Comparison of ENCODE assay signal across 1 cellular context in the genomic region with DNA sequence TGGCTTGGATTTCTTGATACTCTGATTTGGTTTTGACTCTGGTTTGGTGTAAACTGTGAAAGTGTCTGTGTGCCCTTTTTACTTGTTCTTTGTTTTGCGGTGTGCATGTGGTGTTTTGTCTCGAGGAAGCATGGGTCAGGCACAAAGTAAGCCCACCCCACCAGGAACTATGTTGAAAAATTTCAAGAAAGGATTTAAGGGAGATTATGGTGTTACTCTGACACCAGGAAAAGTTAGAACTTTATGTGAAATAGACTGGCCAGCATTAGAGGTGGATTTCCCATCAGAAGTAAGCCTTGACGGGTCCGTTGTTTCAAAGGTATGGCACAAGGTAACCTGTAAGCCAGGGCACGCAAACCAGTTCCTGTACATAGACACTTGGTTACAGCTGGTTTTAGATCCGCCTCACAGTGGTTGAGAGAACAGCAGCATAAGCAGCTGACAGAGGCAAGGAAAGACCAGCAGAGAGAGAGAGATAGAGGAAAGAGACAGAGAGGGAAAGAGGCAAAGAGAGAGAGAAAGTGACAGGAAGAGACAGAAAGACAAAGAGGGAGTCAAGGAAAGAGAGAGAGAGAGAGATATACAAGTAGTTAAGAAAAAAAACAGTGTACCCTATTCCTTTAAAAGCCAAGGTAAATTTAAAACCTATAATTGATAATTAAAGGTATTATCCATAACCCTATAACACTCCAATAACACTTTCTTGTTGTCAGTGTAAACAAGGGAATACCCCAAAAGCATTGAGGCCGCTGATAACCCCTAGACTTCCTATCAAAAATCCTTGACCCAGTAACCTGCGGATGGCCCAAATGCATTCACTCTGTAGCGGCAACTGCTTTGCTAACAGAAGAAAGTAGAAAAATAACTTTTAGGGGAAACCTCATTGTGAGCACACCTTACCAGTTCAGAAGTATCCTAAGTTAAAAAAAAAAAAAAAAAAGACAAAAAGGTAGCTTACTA.
TF ChIP-seq lines count a peak whose summit lies in the region.

No MANE protein-coding gene starts in this region.

TF ChIP-seq in K562, 482 proteins besides CTCF, POLR2A, EP300 and RAD21:
- no peak for TF ChIP-seq POLR3G (IDR thresholded peaks at IDR 0.05; ENCODE audit: extremely low read depth, insufficient read length, insufficient replicate concordance)
- TF ChIP-seq XRCC4 (IDR thresholded peaks at IDR 0.05; ENCODE audit: extremely low read depth, insufficient read depth, insufficient read length), result no peak
- TF ChIP-seq TGIF2 (CRISPR knock-in tag; IDR thresholded peaks at IDR 0.05), result peak; percentile 63; the same call in 1 of the 2 replicates
- TF ChIP-seq, protein P1, sequence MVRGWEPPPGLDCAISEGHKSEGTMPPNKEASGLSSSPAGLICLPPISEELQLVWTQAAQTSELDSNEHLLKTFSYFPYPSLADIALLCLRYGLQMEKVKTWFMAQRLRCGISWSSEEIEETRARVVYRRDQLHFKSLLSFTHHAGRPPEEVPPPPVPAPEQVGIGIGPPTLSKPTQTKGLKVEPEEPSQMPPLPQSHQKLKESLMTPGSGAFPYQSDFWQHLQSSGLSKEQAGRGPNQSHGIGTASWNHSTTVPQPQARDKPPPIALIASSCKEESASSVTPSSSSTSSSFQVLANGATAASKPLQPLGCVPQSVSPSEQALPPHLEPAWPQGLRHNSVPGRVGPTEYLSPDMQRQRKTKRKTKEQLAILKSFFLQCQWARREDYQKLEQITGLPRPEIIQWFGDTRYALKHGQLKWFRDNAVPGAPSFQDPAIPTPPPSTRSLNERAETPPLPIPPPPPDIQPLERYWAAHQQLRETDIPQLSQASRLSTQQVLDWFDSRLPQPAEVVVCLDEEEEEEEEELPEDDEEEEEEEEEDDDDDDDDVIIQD (CRISPR knock-in tag; IDR thresholded peaks at IDR 0.05), result no peak
- TF ChIP-seq ZNF668 (CRISPR knock-in tag; IDR thresholded peaks at IDR 0.05), result no peak
- no peak for TF ChIP-seq ZNF75A (CRISPR knock-in tag; IDR thresholded peaks at IDR 0.05)
- TF ChIP-seq, protein P2, sequence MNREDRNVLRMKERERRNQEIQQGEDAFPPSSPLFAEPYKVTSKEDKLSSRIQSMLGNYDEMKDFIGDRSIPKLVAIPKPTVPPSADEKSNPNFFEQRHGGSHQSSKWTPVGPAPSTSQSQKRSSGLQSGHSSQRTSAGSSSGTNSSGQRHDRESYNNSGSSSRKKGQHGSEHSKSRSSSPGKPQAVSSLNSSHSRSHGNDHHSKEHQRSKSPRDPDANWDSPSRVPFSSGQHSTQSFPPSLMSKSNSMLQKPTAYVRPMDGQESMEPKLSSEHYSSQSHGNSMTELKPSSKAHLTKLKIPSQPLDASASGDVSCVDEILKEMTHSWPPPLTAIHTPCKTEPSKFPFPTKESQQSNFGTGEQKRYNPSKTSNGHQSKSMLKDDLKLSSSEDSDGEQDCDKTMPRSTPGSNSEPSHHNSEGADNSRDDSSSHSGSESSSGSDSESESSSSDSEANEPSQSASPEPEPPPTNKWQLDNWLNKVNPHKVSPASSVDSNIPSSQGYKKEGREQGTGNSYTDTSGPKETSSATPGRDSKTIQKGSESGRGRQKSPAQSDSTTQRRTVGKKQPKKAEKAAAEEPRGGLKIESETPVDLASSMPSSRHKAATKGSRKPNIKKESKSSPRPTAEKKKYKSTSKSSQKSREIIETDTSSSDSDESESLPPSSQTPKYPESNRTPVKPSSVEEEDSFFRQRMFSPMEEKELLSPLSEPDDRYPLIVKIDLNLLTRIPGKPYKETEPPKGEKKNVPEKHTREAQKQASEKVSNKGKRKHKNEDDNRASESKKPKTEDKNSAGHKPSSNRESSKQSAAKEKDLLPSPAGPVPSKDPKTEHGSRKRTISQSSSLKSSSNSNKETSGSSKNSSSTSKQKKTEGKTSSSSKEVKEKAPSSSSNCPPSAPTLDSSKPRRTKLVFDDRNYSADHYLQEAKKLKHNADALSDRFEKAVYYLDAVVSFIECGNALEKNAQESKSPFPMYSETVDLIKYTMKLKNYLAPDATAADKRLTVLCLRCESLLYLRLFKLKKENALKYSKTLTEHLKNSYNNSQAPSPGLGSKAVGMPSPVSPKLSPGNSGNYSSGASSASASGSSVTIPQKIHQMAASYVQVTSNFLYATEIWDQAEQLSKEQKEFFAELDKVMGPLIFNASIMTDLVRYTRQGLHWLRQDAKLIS (CRISPR knock-in tag; IDR thresholded peaks at IDR 0.05), result 0 out of 2 replicates have a peak, but pooled peaks have one; percentile 43
- TF ChIP-seq, protein P3, sequence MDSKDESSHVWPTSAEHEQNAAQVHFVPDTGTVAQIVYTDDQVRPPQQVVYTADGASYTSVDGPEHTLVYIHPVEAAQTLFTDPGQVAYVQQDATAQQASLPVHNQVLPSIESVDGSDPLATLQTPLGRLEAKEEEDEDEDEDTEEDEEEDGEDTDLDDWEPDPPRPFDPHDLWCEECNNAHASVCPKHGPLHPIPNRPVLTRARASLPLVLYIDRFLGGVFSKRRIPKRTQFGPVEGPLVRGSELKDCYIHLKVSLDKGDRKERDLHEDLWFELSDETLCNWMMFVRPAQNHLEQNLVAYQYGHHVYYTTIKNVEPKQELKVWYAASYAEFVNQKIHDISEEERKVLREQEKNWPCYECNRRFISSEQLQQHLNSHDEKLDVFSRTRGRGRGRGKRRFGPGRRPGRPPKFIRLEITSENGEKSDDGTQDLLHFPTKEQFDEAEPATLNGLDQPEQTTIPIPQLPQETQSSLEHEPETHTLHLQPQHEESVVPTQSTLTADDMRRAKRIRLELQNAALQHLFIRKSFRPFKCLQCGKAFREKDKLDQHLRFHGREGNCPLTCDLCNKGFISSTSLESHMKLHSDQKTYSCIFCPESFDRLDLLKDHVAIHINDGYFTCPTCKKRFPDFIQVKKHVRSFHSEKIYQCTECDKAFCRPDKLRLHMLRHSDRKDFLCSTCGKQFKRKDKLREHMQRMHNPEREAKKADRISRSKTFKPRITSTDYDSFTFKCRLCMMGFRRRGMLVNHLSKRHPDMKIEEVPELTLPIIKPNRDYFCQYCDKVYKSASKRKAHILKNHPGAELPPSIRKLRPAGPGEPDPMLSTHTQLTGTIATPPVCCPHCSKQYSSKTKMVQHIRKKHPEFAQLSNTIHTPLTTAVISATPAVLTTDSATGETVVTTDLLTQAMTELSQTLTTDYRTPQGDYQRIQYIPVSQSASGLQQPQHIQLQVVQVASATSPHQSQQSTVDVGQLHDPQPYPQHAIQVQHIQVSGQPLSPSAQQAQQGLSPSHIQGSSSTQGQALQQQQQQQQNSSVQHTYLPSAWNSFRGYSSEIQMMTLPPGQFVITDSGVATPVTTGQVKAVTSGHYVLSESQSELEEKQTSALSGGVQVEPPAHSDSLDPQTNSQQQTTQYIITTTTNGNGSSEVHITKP (IDR thresholded peaks at IDR 0.05; ENCODE audit: partially characterized antibody), result no peak
- TF ChIP-seq GTF2A2 (tag; IDR thresholded peaks at IDR 0.05), result no peak
- no peak for TF ChIP-seq RBM34 (IDR thresholded peaks at IDR 0.05; ENCODE audit: borderline replicate concordance, insufficient read depth, low read length)
- no peak for TF ChIP-seq SREBF1 (IDR thresholded peaks at IDR 0.05; ENCODE audit: borderline replicate concordance, low read depth, low read length)
